19 cellular contexts compared by ENCODE assay signal in genomic region chr3:178223876-178224275, GRCh38.
"Had no signal": no experiment of that assay in that cellular context is flagged by ENCODE, and none has a peak within 500 bp of the region (broad histone marks: within the 10 kb centered on the region; RNA-seq: fewer than 3 reads in every experiment).

No MANE protein-coding gene starts in this region.

- H3K36me3 Mint-ChIP-seq: activated naive CD8-positive, alpha-beta T cell; natural killer cell had no signal

- H3K9me3 ChIP-seq: adrenal gland, upper lobe of left lung had no signal

- H3K27me3 ChIP-seq: adrenal gland, left lung, spleen, upper lobe of left lung had no signal

- H3K27me3 Mint-ChIP-seq: progenitor cell of endocrine pancreas had no signal

- H3K4me3 Mint-ChIP-seq: activated naive CD8-positive, alpha-beta T cell; activated T-cell treated with anti-CD3 and anti-CD28 coated beads, Interleukin-2, amount 50 U/mL, for 24 hours; activated T-helper 17 cell treated with anti-CD3 and anti-CD28 coated beads, Interleukin-2, amount 50 U/mL, for 72 hours; effector memory CD8-positive, alpha-beta T cell; mesothelial cell of epicardium; natural killer cell had no signal

- H3K4me1 ChIP-seq: adrenal gland, left lung, spleen, upper lobe of left lung had no signal

- H3K27ac Mint-ChIP-seq: activated naive CD8-positive, alpha-beta T cell; activated T-cell treated with anti-CD3 and anti-CD28 coated beads, Interleukin-2, amount 50 U/mL, for 24 hours; activated T-helper 17 cell treated with anti-CD3 and anti-CD28 coated beads, Interleukin-2, amount 50 U/mL, for 72 hours; effector memory CD8-positive, alpha-beta T cell; mesothelial cell of epicardium; natural killer cell; progenitor cell of endocrine pancreas had no signal

- DNase-seq: activated CD4-positive, alpha-beta T cell treated with anti-CD3 and anti-CD28 coated beads for 1 hour; activated T-cell treated with anti-CD3 and anti-CD28 coated beads, Interleukin-2, amount 50 U/mL, for 24 hours; adrenal gland; caudate nucleus; effector memory CD8-positive, alpha-beta T cell; foreskin melanocyte; left lung; natural killer cell; retina; spleen; stimulated activated CD4-positive, alpha-beta T cell treated with anti-CD3 and anti-CD28 coated beads, Interleukin-4, amount 100 ng/mL, for 4 hours; stimulated activated naive CD8-positive, alpha-beta T cell treated with anti-CD3 and anti-CD28 coated beads, Interleukin-15, Interleukin-2, amounts not matched to agents 100 U/mL and 50 U/mL, for 24 hours; upper lobe of left lung had no signal

- H3K36me3 ChIP-seq: adrenal gland, left lung, spleen, upper lobe of left lung had no signal

- ATAC-seq: activated T-helper 17 cell treated with anti-CD3 and anti-CD28 coated beads, Interleukin-2, amount 50 U/mL, for 72 hours; effector memory CD8-positive, alpha-beta T cell; left lung; natural killer cell; SK-N-SH treated with all-trans-retinoic acid at 6 μM for 48 hours; stimulated activated naive CD8-positive, alpha-beta T cell treated with anti-CD3 and anti-CD28 coated beads, Interleukin-15, Interleukin-2, amounts not matched to agents 100 U/mL and 50 U/mL, for 24 hours had no signal

- H3K9me3 Mint-ChIP-seq: effector memory CD8-positive, alpha-beta T cell had no signal

- H3K4me3 ChIP-seq: adrenal gland, left lung, lung, spleen, upper lobe of left lung had no signal

- H3K27ac ChIP-seq: adrenal gland, left lung, spleen, upper lobe of left lung had no signal

- H3K4me1 Mint-ChIP-seq: activated T-helper 17 cell treated with anti-CD3 and anti-CD28 coated beads, Interleukin-2, amount 50 U/mL, for 72 hours; mesothelial cell of epicardium; natural killer cell had no signal
